ENCODE assay signal across 28 cellular contexts in genomic region chr5:36417668-36418067, GRCh38.
DNase-seq lines count a peak whose midpoint lies in the region; ATAC-seq lines count a peak whose summit lies in the region.
"Had no signal": no experiment of that assay in that cellular context is flagged by ENCODE, and none has a peak within 500 bp of the region (broad histone marks: within the 10 kb centered on the region; RNA-seq: fewer than 3 reads in every experiment).

No MANE protein-coding gene starts in this region.

- no peaks in the 10 kb centered on the region for H3K36me3 Mint-ChIP-seq in activated naive CD4-positive, alpha-beta T cell treated with anti-CD3 and anti-CD28 coated beads for 36 hours (ENCODE audit: low read depth)
- H3K36me3 Mint-ChIP-seq: natural killer cell had no signal

- no peaks in the 10 kb centered on the region for H4K20me1 ChIP-seq in BLaER1 treated with 17β-estradiol and CSF1 and Interleukin-3, amounts not matched to agents 10 nM and 100 nM

- no peaks in the 10 kb centered on the region for H3K9me3 Mint-ChIP-seq in activated naive CD4-positive, alpha-beta T cell treated with anti-CD3 and anti-CD28 coated beads for 36 hours
- H3K9me3 Mint-ChIP-seq: activated T-cell treated with anti-CD3 and anti-CD28 coated beads, Interleukin-2, amount 50 U/mL, for 24 hours; effector memory CD8-positive, alpha-beta T cell; natural killer cell had no signal

- no peak overlapping the region for H3K27ac Mint-ChIP-seq in activated naive CD4-positive, alpha-beta T cell treated with anti-CD3 and anti-CD28 coated beads for 36 hours
- H3K27ac Mint-ChIP-seq: activated CD4-positive, alpha-beta T cell treated with anti-CD3 and anti-CD28 coated beads for 36 hours; activated T-cell treated with anti-CD3 and anti-CD28 coated beads, Interleukin-2, amount 50 U/mL, for 24 hours; effector memory CD8-positive, alpha-beta T cell; natural killer cell had no signal

- WGBS in esophagus, 2 donors, result 59 to 74% methylated on average over 4 of the region's 4 CpGs

- peaks cover 39 to 73% (median 56%) of the 10 kb centered on the region in 10 experiments for H3K4me1 ChIP-seq in BLaER1 treated with 17β-estradiol and CSF1 and Interleukin-3, amounts not matched to agents 10 nM and 100 nM
- no peaks in the 10 kb centered on the region for H3K4me1 ChIP-seq in esophagus (ENCODE audit: control insufficient read depth in 2 of 2, insufficient read depth in 2 of 2, low read length in 1 of 2)
- H3K4me1 ChIP-seq: A549, HAP-1, upper lobe of right lung had no signal

- H3K27me3 Mint-ChIP-seq in activated naive CD4-positive, alpha-beta T cell treated with anti-CD3 and anti-CD28 coated beads for 36 hours (ENCODE audit: low read depth), result no peaks in the 10 kb centered on the region
- H3K27me3 Mint-ChIP-seq: activated CD4-positive, alpha-beta T cell treated with anti-CD3 and anti-CD28 coated beads for 36 hours; activated T-cell treated with anti-CD3 and anti-CD28 coated beads, Interleukin-2, amount 50 U/mL, for 24 hours had no signal

- peak overlapping the region in 2 of 11 experiments; percentile 2 to 38; a peak in 2 of 22 replicates for H3K27ac ChIP-seq in BLaER1 treated with 17β-estradiol and CSF1 and Interleukin-3, amounts not matched to agents 10 nM and 100 nM
- peak overlapping the region; percentile 40 to 55 for H3K27ac ChIP-seq in esophagus (ENCODE audit: low read depth in 2 of 2, low read length in 1 of 2)
- H3K27ac ChIP-seq: A549, brain microvascular endothelial cell, SJSA1, upper lobe of right lung had no signal

- intact Hi-C loops in activated naive CD4-positive, alpha-beta T cell treated with anti-CD3 and anti-CD28 coated beads for 36 hours (cut with micrococcal nuclease), result no loop called here

- no peak overlapping the region for H3K4me3 ChIP-seq in BLaER1 treated with 17β-estradiol and CSF1 and Interleukin-3, amounts not matched to agents 10 nM and 100 nM
- H3K4me3 ChIP-seq in esophagus (ENCODE audit: low read depth in 1 of 2, low read length in 2 of 2), result no peak overlapping the region
- H3K4me3 ChIP-seq: A549, HAP-1, SJSA1, upper lobe of right lung had no signal

- no peaks in the 10 kb centered on the region for H3K36me3 ChIP-seq in BLaER1 treated with 17β-estradiol and CSF1 and Interleukin-3, amounts not matched to agents 10 nM and 100 nM
- H3K36me3 ChIP-seq in esophagus (ENCODE audit: control insufficient read depth in 2 of 2, insufficient read depth in 2 of 2, low read length in 1 of 2), result no peaks in the 10 kb centered on the region
- H3K36me3 ChIP-seq: brain microvascular endothelial cell, HAP-1, SJSA1, upper lobe of right lung had no signal

- H3K4me2 ChIP-seq in BLaER1 treated with 17β-estradiol and CSF1 and Interleukin-3, amounts not matched to agents 10 nM and 100 nM, result peak overlapping the region in 9 of 11 experiments; percentile 0 to 76 (median 13); a peak in 10 of 22 replicates
- H3K4me2 ChIP-seq: A549 had no signal

- no peak overlapping the region for H3K4me3 Mint-ChIP-seq in activated naive CD4-positive, alpha-beta T cell treated with anti-CD3 and anti-CD28 coated beads for 36 hours
- H3K4me3 Mint-ChIP-seq: activated CD4-positive, alpha-beta T cell treated with anti-CD3 and anti-CD28 coated beads for 36 hours; activated T-cell treated with anti-CD3 and anti-CD28 coated beads, Interleukin-2, amount 50 U/mL, for 24 hours; effector memory CD8-positive, alpha-beta T cell; natural killer cell had no signal

- CTCF ChIA-PET in activated naive CD4-positive, alpha-beta T cell treated with anti-CD3 and anti-CD28 coated beads for 36 hours (lab: Charles Lee), result interaction anchor here (1.5 to 4.2 kb wide), 4 partner anchors 88 to 278 kb away, joined by 4 to 30 read pairs (median 6); no protein-coding TSS in a partner anchor

- ATAC-seq in HG03469 (IDR thresholded peaks at IDR 0.05; ENCODE audit: unreplicated experiment) (no peak), GM21723 (IDR thresholded peaks at IDR 0.05; ENCODE audit: unreplicated experiment) (no peak)
- ATAC-seq: A549; activated CD4-positive, alpha-beta T cell treated with anti-CD3 and anti-CD28 coated beads for 36 hours; effector memory CD8-positive, alpha-beta T cell; natural killer cell had no signal

- peaks cover 0 to 17% (median 10%) of the 10 kb centered on the region in 11 experiments; a peak in 13 of 22 replicates for H3K9me3 ChIP-seq in BLaER1 treated with 17β-estradiol and CSF1 and Interleukin-3, amounts not matched to agents 10 nM and 100 nM (replicated peaks in 1 of 11)
- H3K9me3 ChIP-seq in esophagus (ENCODE audit: control insufficient read depth in 2 of 2, insufficient read depth in 1 of 2, low read depth in 1 of 2, low read length in 1 of 2), result no peaks in the 10 kb centered on the region
- H3K9me3 ChIP-seq: A549, HAP-1, SJSA1, upper lobe of right lung had no signal

- H3K4me1 Mint-ChIP-seq in activated naive CD4-positive, alpha-beta T cell treated with anti-CD3 and anti-CD28 coated beads for 36 hours (ENCODE audit: low read depth), result no peaks in the 10 kb centered on the region

- DNase-seq in NCI-H226, result peak; percentile 78
- peak; percentile 15 for DNase-seq in kidney tubule cell (ENCODE audit: low spot score)
- DNase-seq in activated naive CD4-positive, alpha-beta T cell treated with anti-CD3 and anti-CD28 coated beads for 36 hours, result no peak
- no peak for DNase-seq in GM19240 (ENCODE audit: insufficient read length, low spot score)
- DNase-seq: activated CD4-positive, alpha-beta T cell treated with anti-CD3 and anti-CD28 coated beads for 36 hours; activated CD8-positive, alpha-beta memory T cell treated with anti-CD3 and anti-CD28 coated beads for 24 hours; activated naive CD4-positive, alpha-beta T cell; activated T-cell treated with anti-CD3 and anti-CD28 coated beads, Interleukin-2, amount 50 U/mL, for 24 hours; brain microvascular endothelial cell; COR-L47; DMS79; effector memory CD8-positive, alpha-beta T cell; IMR-90; left ventricle myocardium superior; natural killer cell; NCI-H1105 treated with DMSO at 0.1 percent for 48 hours; NCI-H2081 treated with DMSO at 0.1 percent for 48 hours; NCI-H524; stimulated activated CD4-positive, alpha-beta T cell treated with anti-CD3 and anti-CD28 coated beads, Interleukin-1b, Interleukin-23, amount 100 ng/mL, for 48 hours; T-helper 1 cell; upper lobe of right lung had no signal

- H3K9ac ChIP-seq in BLaER1 treated with 17β-estradiol and CSF1 and Interleukin-3, amounts not matched to agents 10 nM and 100 nM, result no peak overlapping the region

- H3K27me3 ChIP-seq in BLaER1 treated with 17β-estradiol and CSF1 and Interleukin-3, amounts not matched to agents 10 nM and 100 nM, result no peaks in the 10 kb centered on the region
- H3K27me3 ChIP-seq in esophagus (ENCODE audit: control insufficient read depth in 1 of 2, insufficient read depth in 2 of 2, low read length in 2 of 2), result no peaks in the 10 kb centered on the region
- H3K27me3 ChIP-seq: brain microvascular endothelial cell, SJSA1, upper lobe of right lung had no signal

Comparison
In these comparisons a context has a peak if more than half of its experiments do, and no peak if none do; other contexts are left out.
1. DNase-seq: peak in NCI-H226 (single experiment) and kidney tubule cell (single experiment); none in activated naive CD4-positive, alpha-beta T cell treated with anti-CD3 and anti-CD28 coated beads for 36 hours (single experiment) and GM19240 (single experiment).